ENCODE assay signal across 10 cellular contexts in genomic region chr1:228465134-228465533, GRCh38. TPM values are rescaled to one million over a fixed set of nuclear protein-coding genes. Genes with fewer than 3 reads are reported as not detected.
DNase-seq lines count a peak whose midpoint lies in the region; ATAC-seq and TF ChIP-seq lines count a peak whose summit lies in the region.
"Had no signal": no experiment of that assay in that cellular context is flagged by ENCODE, and none has a peak within 500 bp of the region (broad histone marks: within the 10 kb centered on the region; RNA-seq: fewer than 3 reads in every experiment).

No MANE protein-coding gene starts in this region.

- intact Hi-C loops in breast epithelium (cut with DNase I; ENCODE audit: low total_unique reads) (no loop called here), MCF 10A (cut with micrococcal nuclease) (no loop called here)
- intact Hi-C loops in activated T-helper 1 cell treated with anti-CD3 and anti-CD28 coated beads, Interleukin-12 subunit alpha, Interleukin-12 subunit beta, Interleukin-2, Interleukin-4 antibody, amounts not matched to agents 30 ng/mL and 10 ng/mL and 1 ng/mL, durations not matched to agents 14 hours and 24 hours and 36 hours (cut with micrococcal nuclease) = loop anchor here (1.0 to 10.0 kb wide), 6 partner anchors 8 to 1094 kb away; partner anchors contain the start of genes ABCB10, CCSAP and TRIM17

- ATAC-seq in HG03280 (IDR thresholded peaks at IDR 0.05; ENCODE audit: unreplicated experiment) (no peak), GM21529 (IDR thresholded peaks at IDR 0.05; ENCODE audit: unreplicated experiment) (no peak)

- H3K9me3 ChIP-seq in breast epithelium (no peaks in the 10 kb centered on the region), iPS-20b (ENCODE audit: insufficient read depth, low read depth, low read length) (no peaks in the 10 kb centered on the region), stomach smooth muscle (ENCODE audit: control insufficient read depth in 2 of 2, low read length in 2 of 2) (no peaks in the 10 kb centered on the region), Karpas-422 (ENCODE audit: low read length) (no peaks in the 10 kb centered on the region)
- H3K9me3 ChIP-seq: tibial nerve had no signal

- no peak overlapping the region for H3K4me3 Mint-ChIP-seq in MCF 10A (ENCODE audit: unreplicated experiment)
- peak overlapping the region; percentile 85 for H3K4me3 Mint-ChIP-seq in activated T-helper 1 cell treated with anti-CD3 and anti-CD28 coated beads, Interleukin-12 subunit alpha, Interleukin-12 subunit beta, Interleukin-2, Interleukin-4 antibody, amounts not matched to agents 30 ng/mL and 10 ng/mL and 1 ng/mL, durations not matched to agents 14 hours and 24 hours and 36 hours

- peaks cover 51% of the 10 kb centered on the region for H3K27me3 Mint-ChIP-seq in MCF 10A (ENCODE audit: insufficient read depth, unreplicated experiment)
- H3K27me3 Mint-ChIP-seq in activated T-helper 1 cell treated with anti-CD3 and anti-CD28 coated beads, Interleukin-12 subunit alpha, Interleukin-12 subunit beta, Interleukin-2, Interleukin-4 antibody, amounts not matched to agents 30 ng/mL and 10 ng/mL and 1 ng/mL, durations not matched to agents 14 hours and 24 hours and 36 hours (ENCODE audit: insufficient read depth) = peaks cover 11% of the 10 kb centered on the region

- no peak for TF ChIP-seq CTCF in breast epithelium (IDR thresholded peaks at IDR 0.05)
- no peak for TF ChIP-seq CTCF in MCF 10A (IDR thresholded peaks at IDR 0.05; ENCODE audit: unreplicated experiment)

- H3K27ac Mint-ChIP-seq in MCF 10A (ENCODE audit: low read depth, unreplicated experiment) = no peak overlapping the region
- H3K27ac Mint-ChIP-seq in activated T-helper 1 cell treated with anti-CD3 and anti-CD28 coated beads, Interleukin-12 subunit alpha, Interleukin-12 subunit beta, Interleukin-2, Interleukin-4 antibody, amounts not matched to agents 30 ng/mL and 10 ng/mL and 1 ng/mL, durations not matched to agents 14 hours and 24 hours and 36 hours = peak overlapping the region; percentile 88

- H3K27me3 ChIP-seq in breast epithelium (peaks cover 0 to 78% of the 10 kb centered on the region in 2 donors), iPS-20b (ENCODE audit: insufficient read depth, low read length) (peaks cover 66% of the 10 kb centered on the region), stomach smooth muscle (ENCODE audit: control insufficient read depth in 1 of 2, insufficient read depth in 2 of 2, low read length in 2 of 2) (peaks cover 60 to 87% of the 10 kb centered on the region in 2 donors), Karpas-422 (ENCODE audit: low read length) (no peaks in the 10 kb centered on the region)

- CTCF ChIA-PET in MCF 10A (lab: Yijun Ruan, JAX) = interaction anchor here (0.6 to 0.8 kb wide), 4 partner anchors 10 to 36 kb away, joined by 3 to 6 read pairs (median 4); no protein-coding TSS in a partner anchor

- H3K36me3 Mint-ChIP-seq in MCF 10A (ENCODE audit: insufficient read depth, unreplicated experiment) = no peaks in the 10 kb centered on the region
- no peaks in the 10 kb centered on the region for H3K36me3 Mint-ChIP-seq in activated T-helper 1 cell treated with anti-CD3 and anti-CD28 coated beads, Interleukin-12 subunit alpha, Interleukin-12 subunit beta, Interleukin-2, Interleukin-4 antibody, amounts not matched to agents 30 ng/mL and 10 ng/mL and 1 ng/mL, durations not matched to agents 14 hours and 24 hours and 36 hours (ENCODE audit: low read depth)

- H2AFZ ChIP-seq in Karpas-422 (ENCODE audit: low read length) = no peak overlapping the region

- DNase-seq in breast epithelium (ENCODE audit: low spot score in 2 of 2) (no peak), MCF 10A (ENCODE audit: unreplicated experiment) (no peak), Karpas-422 (no peak)
- DNase-seq in activated T-helper 1 cell treated with anti-CD3 and anti-CD28 coated beads, Interleukin-12 subunit alpha, Interleukin-12 subunit beta, Interleukin-2, Interleukin-4 antibody, amounts not matched to agents 30 ng/mL and 10 ng/mL and 1 ng/mL, durations not matched to agents 14 hours and 24 hours and 36 hours (ENCODE audit: low spot score) = no peak

- peaks cover 5% of the 10 kb centered on the region for H3K4me1 Mint-ChIP-seq in MCF 10A (ENCODE audit: insufficient read depth, unreplicated experiment)
- peaks cover 61% of the 10 kb centered on the region for H3K4me1 Mint-ChIP-seq in activated T-helper 1 cell treated with anti-CD3 and anti-CD28 coated beads, Interleukin-12 subunit alpha, Interleukin-12 subunit beta, Interleukin-2, Interleukin-4 antibody, amounts not matched to agents 30 ng/mL and 10 ng/mL and 1 ng/mL, durations not matched to agents 14 hours and 24 hours and 36 hours (ENCODE audit: low read depth)

- no TSS peak for BruUV-seq in MCF 10A (replicated peaks; lab: Mats Ljungman, UMichigan)

- no peaks in the 10 kb centered on the region for H3K4me1 ChIP-seq in breast epithelium
- peaks cover 9% of the 10 kb centered on the region; the same call in 1 of the 2 replicates for H3K4me1 ChIP-seq in iPS-20b (ENCODE audit: insufficient read depth, low read length)
- peaks cover 7% of the 10 kb centered on the region for H3K4me1 ChIP-seq in stomach smooth muscle (ENCODE audit: control insufficient read depth, insufficient read depth, low read length)
- no peaks in the 10 kb centered on the region for H3K4me1 ChIP-seq in Karpas-422 (ENCODE audit: low read length)

- no peaks in the 10 kb centered on the region for H3K36me3 ChIP-seq in breast epithelium
- H3K36me3 ChIP-seq in iPS-20b (ENCODE audit: insufficient read depth, low read depth, low read length) = no peaks in the 10 kb centered on the region
- H3K36me3 ChIP-seq in stomach smooth muscle (ENCODE audit: control insufficient read depth in 2 of 2, insufficient read depth in 2 of 2, low read length in 2 of 2) = no peaks in the 10 kb centered on the region
- H3K36me3 ChIP-seq in Karpas-422 (ENCODE audit: insufficient read depth, low read length) = no peaks in the 10 kb centered on the region
- H3K36me3 ChIP-seq: tibial nerve had no signal

- no peaks in the 10 kb centered on the region for H3K79me2 ChIP-seq in Karpas-422 (ENCODE audit: low read length)

- H3K9me3 Mint-ChIP-seq in MCF 10A (ENCODE audit: unreplicated experiment) = no peaks in the 10 kb centered on the region
- H3K9me3 Mint-ChIP-seq in activated T-helper 1 cell treated with anti-CD3 and anti-CD28 coated beads, Interleukin-12 subunit alpha, Interleukin-12 subunit beta, Interleukin-2, Interleukin-4 antibody, amounts not matched to agents 30 ng/mL and 10 ng/mL and 1 ng/mL, durations not matched to agents 14 hours and 24 hours and 36 hours = no peaks in the 10 kb centered on the region

- H3K4me2 ChIP-seq in Karpas-422 (ENCODE audit: low read depth, low read length, poor library complexity, severe bottlenecking) = no peak overlapping the region

- no peak overlapping the region for H3K27ac ChIP-seq in breast epithelium
- H3K27ac ChIP-seq in iPS-20b (ENCODE audit: low read length) = peak overlapping the region; percentile 0
- H3K27ac ChIP-seq in stomach smooth muscle (ENCODE audit: low read length) = no peak overlapping the region
- H3K27ac ChIP-seq in Karpas-422 (ENCODE audit: low read length) = no peak overlapping the region
- H3K27ac ChIP-seq: tibial nerve had no signal

- H3K9ac ChIP-seq in iPS-20b (ENCODE audit: low read depth, low read length) (peak overlapping the region; percentile 84), stomach smooth muscle (ENCODE audit: low read length in 2 of 2) (no peak overlapping the region), Karpas-422 (ENCODE audit: low read length) (no peak overlapping the region)

- H3K4me3 ChIP-seq in breast epithelium = peak overlapping the region in 2 of 3 donors; percentile 36 to 45
- peak overlapping the region; percentile 83 for H3K4me3 ChIP-seq in iPS-20b (ENCODE audit: low read length)
- H3K4me3 ChIP-seq in stomach smooth muscle (ENCODE audit: low read length in 2 of 2) = peak overlapping the region; percentile 26 to 59
- H3K4me3 ChIP-seq in Karpas-422 (ENCODE audit: low read length) = no peak overlapping the region

- H3K9me2 ChIP-seq in Karpas-422 (replicated peaks; ENCODE audit: insufficient read depth, low read length) = no peaks in the 10 kb centered on the region

- no peaks in the 10 kb centered on the region for H4K20me1 ChIP-seq in Karpas-422 (ENCODE audit: insufficient read depth, low read depth, low read length)

- POLR2A ChIA-PET in MCF 10A (lab: Yijun Ruan, JAX) = interaction anchor here (1.3 to 1.4 kb wide), 2 partner anchors 13 to 21 kb away, joined by 6 to 7 read pairs; no protein-coding TSS in a partner anchor

- TF ChIP-seq POLR2A in breast epithelium (IDR thresholded peaks at IDR 0.05) = no peak

RNA-seq across cellular contexts. Expression of gene RNF187, which starts 22.0 kb away (rescaled TPM):
- total RNA-seq in breast epithelium (10 to 100 TPM; 26.9 to 33.7 (median 33.1) TPM), MCF 10A (2022) (167 and 244 TPM in 2 replicates)
- total RNA-seq in activated T-helper 1 cell treated with anti-CD3 and anti-CD28 coated beads, Interleukin-12 subunit alpha, Interleukin-12 subunit beta, Interleukin-2, Interleukin-4 antibody, amounts not matched to agents 30 ng/mL and 10 ng/mL and 1 ng/mL, durations not matched to agents 14 hours and 24 hours and 36 hours = 137 TPM in 2 replicates
- 127 and 268 TPM in 2 replicates for total RNA-seq in Karpas-422 (2014; rRNA removed; shearing (Covaris generic); ENCODE audit: low replicate concordance)

RNA-seq across cellular contexts. Expression of gene TRIM17, which starts 48.5 kb away (rescaled TPM):
- total RNA-seq in breast epithelium (1 to 10 TPM in 2 of 3 donors, not detected in 1; 7.3 to 9.5 TPM), MCF 10A (2022) (not detected in 2 replicates)
- 1.4 and 1.7 TPM in 2 replicates for total RNA-seq in activated T-helper 1 cell treated with anti-CD3 and anti-CD28 coated beads, Interleukin-12 subunit alpha, Interleukin-12 subunit beta, Interleukin-2, Interleukin-4 antibody, amounts not matched to agents 30 ng/mL and 10 ng/mL and 1 ng/mL, durations not matched to agents 14 hours and 24 hours and 36 hours
- 0.29 TPM in 1 of 2 replicates, not detected in the other for total RNA-seq in Karpas-422 (2014; rRNA removed; shearing (Covaris generic); ENCODE audit: low replicate concordance)
- total RNA-seq: SK-MEL-5 had no signal

RNA-seq across cellular contexts. Expression of gene TRIM11, which starts 58.5 kb away (rescaled TPM):
- total RNA-seq in breast epithelium = 10 to 100 TPM; 17.0 to 17.7 (median 17.3) TPM
- 56.5 and 60.3 TPM in 2 replicates for total RNA-seq in MCF 10A (2022)
- 60.7 and 63.2 TPM in 2 replicates for total RNA-seq in activated T-helper 1 cell treated with anti-CD3 and anti-CD28 coated beads, Interleukin-12 subunit alpha, Interleukin-12 subunit beta, Interleukin-2, Interleukin-4 antibody, amounts not matched to agents 30 ng/mL and 10 ng/mL and 1 ng/mL, durations not matched to agents 14 hours and 24 hours and 36 hours
- total RNA-seq in Karpas-422 (2014; rRNA removed; shearing (Covaris generic); ENCODE audit: low replicate concordance) = 27.7 and 39.5 TPM in 2 replicates
